2 cellular contexts compared by ENCODE assay signal in genomic region chr11:120117991-120118390, GRCh38.
TF ChIP-seq lines count a peak whose summit lies in the region.

No MANE protein-coding gene starts in this region.

TF ChIP-seq in GM23338, 12 proteins besides CTCF, POLR2A, EP300 and RAD21 (continued from another document):
- TF ChIP-seq ZNF462 (CRISPR knock-in tag; IDR thresholded peaks at IDR 0.05) (no peak), REST (IDR thresholded peaks at IDR 0.05; ENCODE audit: unreplicated experiment) (no peak), JUNB (IDR thresholded peaks at IDR 0.05; ENCODE audit: unreplicated experiment) (no peak)

TF ChIP-seq in WTC11, 78 proteins besides CTCF, POLR2A, EP300 and RAD21 (continued from another document):
- TF ChIP-seq ZSCAN18 (CRISPR knock-in tag; IDR thresholded peaks at IDR 0.05) = no peak
TF ChIP-seq in WTC11: peak in this region for 0.
